15 cellular contexts compared by ENCODE assay signal in the genomic region with DNA sequence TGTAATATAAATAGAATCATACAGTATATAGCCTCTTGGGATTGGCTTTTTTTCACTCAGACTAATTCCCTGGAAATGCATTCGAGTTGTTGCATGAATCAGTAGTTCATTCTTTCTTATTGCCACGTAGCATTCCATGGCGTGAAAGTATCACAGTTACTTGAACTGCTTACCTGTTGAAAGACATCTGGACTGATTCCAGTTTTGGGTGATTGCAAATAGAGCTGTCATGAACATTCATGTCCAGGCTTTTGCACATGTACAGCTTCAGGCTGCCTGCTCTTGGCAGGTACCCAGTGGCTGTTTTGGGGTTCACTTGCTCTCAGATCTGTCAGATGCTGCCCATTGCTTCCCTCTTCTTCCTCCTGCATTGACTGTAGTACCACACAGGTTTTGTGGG. TPM values are rescaled to one million over a fixed set of nuclear protein-coding genes. Genes with fewer than 3 reads are reported as not detected.
DNase-seq lines count a peak whose midpoint lies in the region; TF ChIP-seq lines count a peak whose summit lies in the region.
"Had no signal": no experiment of that assay in that cellular context is flagged by ENCODE, and none has a peak within 500 bp of the region (broad histone marks: within the 10 kb centered on the region; RNA-seq: fewer than 3 reads in every experiment).

No MANE protein-coding gene starts in this region.

- no peak overlapping the region for H2BK12ac ChIP-seq in trophoblast cell (ENCODE audit: low read length)

- H3K27ac ChIP-seq in trophoblast cell (ENCODE audit: low read depth, low read length), result no peak overlapping the region
- no peak overlapping the region for H3K27ac ChIP-seq in spleen
- H3K27ac ChIP-seq: 22Rv1 had no signal

- no peak overlapping the region for H2AFZ ChIP-seq in trophoblast cell (ENCODE audit: insufficient read depth, low read length, poor library complexity)

- WGBS in trophoblast cell (ENCODE audit: extremely low coverage, insufficient coverage, insufficient read length), result no CpG with 5 or more reads among the region's 3 CpGs
- WGBS in spleen, 5 donors, result 57 to 62% (median 60%) methylated on average over 3 of the region's 3 CpGs

- H4K12ac ChIP-seq in trophoblast cell (ENCODE audit: low read depth, low read length), result no peak overlapping the region

- DNase-seq in DMS 273 (lab: John Stamatoyannopoulos, UW; ENCODE audit: unreplicated experiment) (peak; percentile 28), DMS 273 treated with DMSO at 0.1 percent for 48 hours (lab: John Stamatoyannopoulos, UW) (no peak), NCI-H69 (lab: John Stamatoyannopoulos, UW) (peak; percentile 11), epithelial cell of esophagus (ENCODE audit: low read depth) (peak; percentile 99), trophoblast cell (no peak), spleen (no peak), GM10248 (ENCODE audit: extremely low spot score) (no peak)
- DNase-seq: CD8-positive, alpha-beta T cell; COR-L47; GF-D8; IMR-90 had no signal

- peak overlapping the region; percentile 22 for H3K9ac ChIP-seq in trophoblast cell (ENCODE audit: low read length)

- no peak overlapping the region for H3K18ac ChIP-seq in trophoblast cell (ENCODE audit: low read length)

- H3K4me2 ChIP-seq in trophoblast cell (ENCODE audit: low read length), result no peak overlapping the region

- H4K91ac ChIP-seq in trophoblast cell (ENCODE audit: low read depth, low read length), result no peak overlapping the region

- POLR2A ChIA-PET in GM10248 (lab: Yijun Ruan, JAX), result no interaction called here

- no peaks in the 10 kb centered on the region for H3K27me3 ChIP-seq in trophoblast cell (ENCODE audit: insufficient read depth, low read length)
- no peaks in the 10 kb centered on the region for H3K27me3 ChIP-seq in spleen (replicated peaks in 1 of 7)

- no peak overlapping the region for H2BK5ac ChIP-seq in trophoblast cell (ENCODE audit: low read depth, low read length, poor library complexity)

- no peak overlapping the region for H4K8ac ChIP-seq in trophoblast cell (ENCODE audit: low read depth, low read length)

- no peaks in the 10 kb centered on the region for H3K4me1 ChIP-seq in trophoblast cell (ENCODE audit: control insufficient read depth in 1 of 2, insufficient read depth in 2 of 2, low read length in 2 of 2)
- H3K4me1 ChIP-seq in spleen, result peaks cover 0 to 10% (median 0%) of the 10 kb centered on the region in 6 donors

- TF ChIP-seq CTCF in epithelial cell of esophagus (IDR thresholded peaks at IDR 0.05; ENCODE audit: insufficient read depth, low read depth, low read length, missing control alignments), result no peak
- TF ChIP-seq CTCF in spleen (IDR thresholded peaks at IDR 0.05 in 8 of 11, conservative IDR thresholded peaks at IDR 0.05 in 3 of 11), result no peak
- no peak for TF ChIP-seq CTCF in GM10248 (IDR thresholded peaks at IDR 0.05; ENCODE audit: control extremely low read depth, extremely low read depth, low read depth, missing control alignments)

- no peaks in the 10 kb centered on the region for H3K79me2 ChIP-seq in trophoblast cell (ENCODE audit: control insufficient read depth, insufficient read depth, low read length, poor library complexity)

- H3K4me3 ChIP-seq in epithelial cell of esophagus (ENCODE audit: low read length) (no peak overlapping the region), trophoblast cell (ENCODE audit: low read depth, low read length) (no peak overlapping the region), spleen (no peak overlapping the region)

- no peak overlapping the region for H2BK120ac ChIP-seq in trophoblast cell (ENCODE audit: insufficient read depth, low read length, poor library complexity)

- CTCF ChIA-PET in GM10248 (lab: Yijun Ruan, JAX), result no interaction called here

- H3K79me1 ChIP-seq in trophoblast cell (ENCODE audit: low read length), result no peaks in the 10 kb centered on the region

- H3K4ac ChIP-seq in trophoblast cell (ENCODE audit: low read depth, low read length), result no peak overlapping the region

- no peak overlapping the region for H3K14ac ChIP-seq in trophoblast cell (ENCODE audit: low read length)

- H3K9me3 ChIP-seq in trophoblast cell (ENCODE audit: insufficient read depth, low read depth, low read length) (peaks cover 1% of the 10 kb centered on the region), spleen (no peaks in the 10 kb centered on the region)

- peak overlapping the region; percentile 68 for H3K23ac ChIP-seq in trophoblast cell (ENCODE audit: low read length)

- intact Hi-C loops in spleen (cut with DNase I; ENCODE audit: low total_unique reads), result no loop called here

- TF ChIP-seq POLR2A in spleen (IDR thresholded peaks at IDR 0.05), result no peak

- H2AK5ac ChIP-seq in trophoblast cell (ENCODE audit: low read length), result no peak overlapping the region

- peaks cover 0 to 1% of the 10 kb centered on the region in 2 experiments for H3K36me3 ChIP-seq in trophoblast cell (ENCODE audit: control insufficient read depth in 1 of 2, insufficient read depth in 2 of 2, low read length in 2 of 2)
- H3K36me3 ChIP-seq in spleen, result no peaks in the 10 kb centered on the region

RNA-seq across cellular contexts. Expression of gene LRGUK, which starts 54.9 kb away (rescaled TPM):
- polyA plus RNA-seq in trophoblast cell (2013), result 0.17 and 0.18 TPM in 2 replicates
- total RNA-seq in spleen, result 1 to 10 TPM; 1.0 to 1.8 (median 1.3) TPM
- polyA plus RNA-seq in spleen, result under 1 TPM in 2 of 3 donors, not detected in 1; 0.26 to 0.63 TPM
- total RNA-seq: HT-29, IMR-90 had no signal
- polyA plus RNA-seq: BJ, CD14-positive monocyte had no signal

Comparison
In these comparisons a context has a peak if more than half of its experiments do, and no peak if none do; other contexts are left out.
1. DNase-seq: peak in DMS 273 (single experiment), NCI-H69 (single experiment) and epithelial cell of esophagus (single experiment); none in DMS 273 treated with DMSO at 0.1 percent for 48 hours (single experiment), trophoblast cell (0 of 2), spleen (single experiment) and GM10248 (single experiment).